In the genomic region with DNA sequence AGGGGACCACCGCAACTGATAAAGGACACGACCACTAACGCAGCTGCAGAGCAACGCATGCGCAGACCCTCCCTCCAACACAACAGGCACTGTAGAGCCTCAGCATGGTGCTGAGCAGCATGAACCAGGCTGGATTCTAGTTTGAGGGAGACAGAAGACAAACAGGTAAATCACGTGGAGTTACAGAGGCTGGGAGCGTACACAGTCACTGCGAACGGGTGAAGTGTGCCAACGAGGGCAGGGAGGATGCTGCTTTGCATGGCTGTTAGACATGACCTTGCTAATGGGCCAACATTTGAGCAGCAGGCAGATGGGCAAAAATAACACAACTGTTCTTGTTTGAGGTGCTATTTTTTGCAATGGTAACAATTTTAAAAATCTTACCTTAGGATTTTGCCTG, we compare ENCODE assay signal across 14 cellular contexts. TPM values are rescaled to one million over a fixed set of nuclear protein-coding genes. Genes with fewer than 3 reads are reported as not detected.
DNase-seq lines count a peak whose midpoint lies in the region; ATAC-seq and TF ChIP-seq lines count a peak whose summit lies in the region.
"Had no signal": no experiment of that assay in that cellular context is flagged by ENCODE, and none has a peak within 500 bp of the region (broad histone marks: within the 10 kb centered on the region; RNA-seq: fewer than 3 reads in every experiment).

No MANE protein-coding gene starts in this region.

- H3K27me3 ChIP-seq in BLaER1 (no peaks in the 10 kb centered on the region), dorsolateral prefrontal cortex (no peaks in the 10 kb centered on the region), SJCRH30 (no peaks in the 10 kb centered on the region)
- no peaks in the 10 kb centered on the region for H3K27me3 ChIP-seq in CD4-positive, alpha-beta memory T cell (ENCODE audit: insufficient read depth, low read length)

- H3K27ac ChIP-seq in BLaER1: peak overlapping the region; percentile 95
- H3K27ac ChIP-seq in dorsolateral prefrontal cortex: peak overlapping the region in 55 of 59 donors; percentile 2 to 84 (median 69)
- no peak overlapping the region for H3K27ac ChIP-seq in SJCRH30
- H3K27ac ChIP-seq in CD4-positive, alpha-beta memory T cell (ENCODE audit: low read depth, low read length): no peak overlapping the region

- H3K36me3 ChIP-seq in BLaER1: peaks cover 74% of the 10 kb centered on the region
- peaks cover 55% of the 10 kb centered on the region for H3K36me3 ChIP-seq in SJCRH30
- H3K36me3 ChIP-seq in CD4-positive, alpha-beta memory T cell (ENCODE audit: insufficient read depth, low read length): peaks cover 18% of the 10 kb centered on the region

- TF ChIP-seq CTCF in dorsolateral prefrontal cortex (IDR thresholded peaks at IDR 0.05 in 54 of 56, conservative IDR thresholded peaks at IDR 0.05 in 2 of 56; ENCODE audit: low read depth in 1 of 56, partially characterized antibody in 56 of 56): no peak

- intact Hi-C loops in dorsolateral prefrontal cortex (cut with DNase I): no loop called here
- intact Hi-C loops in CD4-positive, alpha-beta memory T cell (cut with micrococcal nuclease): no loop called here

- peak overlapping the region; percentile 98 for H3K4me2 ChIP-seq in BLaER1

- H3K36me3 Mint-ChIP-seq in naive thymus-derived CD8-positive, alpha-beta T cell: peaks cover 0 to 81% (median 0%) of the 10 kb centered on the region in 3 donors
- H3K36me3 Mint-ChIP-seq in CD4-positive, alpha-beta memory T cell: peaks cover 29 to 44% of the 10 kb centered on the region in 2 donors

- H3K4me3 Mint-ChIP-seq in naive thymus-derived CD8-positive, alpha-beta T cell: peak overlapping the region in 2 of 10 donors; percentile 24 to 41
- H3K4me3 Mint-ChIP-seq in CD4-positive, alpha-beta memory T cell: no peak overlapping the region

- H3K4me1 ChIP-seq in BLaER1: peaks cover 100% of the 10 kb centered on the region
- H3K4me1 ChIP-seq in SJCRH30: peaks cover 11% of the 10 kb centered on the region
- peaks cover 22% of the 10 kb centered on the region for H3K4me1 ChIP-seq in CD4-positive, alpha-beta memory T cell (ENCODE audit: insufficient read depth, low read length)

- H3K9me3 ChIP-seq in BLaER1 (no peaks in the 10 kb centered on the region), SJCRH30 (replicated peaks) (no peaks in the 10 kb centered on the region)
- no peaks in the 10 kb centered on the region for H3K9me3 ChIP-seq in CD4-positive, alpha-beta memory T cell (ENCODE audit: control insufficient read depth in 1 of 2, low read length in 2 of 2)

- peaks cover 17 to 43% (median 34%) of the 10 kb centered on the region in 4 donors for H3K4me1 Mint-ChIP-seq in naive thymus-derived CD8-positive, alpha-beta T cell
- peaks cover 24 to 41% (median 33%) of the 10 kb centered on the region in 4 donors for H3K4me1 Mint-ChIP-seq in CD4-positive, alpha-beta memory T cell

- H3K9me3 Mint-ChIP-seq in naive thymus-derived CD8-positive, alpha-beta T cell: no peaks in the 10 kb centered on the region
- no peaks in the 10 kb centered on the region for H3K9me3 Mint-ChIP-seq in CD4-positive, alpha-beta memory T cell

- H3K9ac ChIP-seq in BLaER1: peak overlapping the region; percentile 81

- CTCF ChIA-PET in CD4-positive, alpha-beta memory T cell (lab: Charles Lee; ENCODE audit: partially characterized antibody): no interaction called here

- no peak for ATAC-seq in naive thymus-derived CD8-positive, alpha-beta T cell
- no peak for ATAC-seq in HG03139 (IDR thresholded peaks at IDR 0.05; ENCODE audit: unreplicated experiment)

- no peaks in the 10 kb centered on the region for H3K27me3 Mint-ChIP-seq in naive thymus-derived CD8-positive, alpha-beta T cell
- no peaks in the 10 kb centered on the region for H3K27me3 Mint-ChIP-seq in CD4-positive, alpha-beta memory T cell

- H3K27ac Mint-ChIP-seq in naive thymus-derived CD8-positive, alpha-beta T cell: peak overlapping the region in 8 of 10 donors; percentile 30 to 83 (median 76)
- peak overlapping the region in 2 of 7 donors; percentile 60 to 73 for H3K27ac Mint-ChIP-seq in CD4-positive, alpha-beta memory T cell

- POLR2A ChIA-PET in naive thymus-derived CD8-positive, alpha-beta T cell (lab: Charles Lee): no interaction called here
- POLR2A ChIA-PET in CD4-positive, alpha-beta memory T cell (lab: Charles Lee; ENCODE audit: partially characterized antibody): no interaction called here

- H4K20me1 ChIP-seq in BLaER1: peaks cover 96% of the 10 kb centered on the region

- H3K4me3 ChIP-seq in BLaER1 (peak overlapping the region; percentile 63), dorsolateral prefrontal cortex (peak overlapping the region in 2 of 59 donors; percentile 1 to 11), SJCRH30 (no peak overlapping the region)
- no peak overlapping the region for H3K4me3 ChIP-seq in CD4-positive, alpha-beta memory T cell (ENCODE audit: low read length in 2 of 2)

- DNase-seq in NAMALWA (ENCODE audit: low spot score) (peak; percentile 89), dorsolateral prefrontal cortex (peak in 1 of 10 donors; percentile 49), SJCRH30 (no peak), NCI-H1694 (lab: John Stamatoyannopoulos, UW) (no peak)
- no peak for DNase-seq in naive thymus-derived CD8-positive, alpha-beta T cell
- no peak for DNase-seq in CD4-positive, alpha-beta memory T cell
- DNase-seq: activated naive CD4-positive, alpha-beta T cell; effector memory CD4-positive, alpha-beta T cell; KBM-7; NCI-H2171 treated with DMSO at 0.1 percent for 48 hours; SIG-M5; stimulated activated naive CD4-positive, alpha-beta T cell had no signal

RNA-seq across cellular contexts. Expression of a gene that starts 55.2 kb away (rescaled TPM):
- total RNA-seq in dorsolateral prefrontal cortex: 10 to 100 TPM; 37.6 to 88.4 (median 49.0) TPM
- total RNA-seq in naive thymus-derived CD8-positive, alpha-beta T cell: 10 to 100 TPM; 47.3 to 53.9 TPM
- polyA plus RNA-seq in naive thymus-derived CD8-positive, alpha-beta T cell: 10 to 100 TPM; 18.3 to 25.4 (median 19.7) TPM
- 65.2 and 74.6 TPM in 2 replicates for total RNA-seq in SJCRH30 (2014; rRNA removed; shearing (Covaris generic))
- total RNA-seq in CD4-positive, alpha-beta memory T cell: 10 to 100 TPM; 48.9 to 56.0 TPM
- polyA plus RNA-seq in CD4-positive, alpha-beta memory T cell: 10 to 100 TPM; 21.0 to 28.1 TPM

RNA-seq across cellular contexts. Expression of a gene that starts 57.4 kb away (rescaled TPM):
- 100 to 1,000 TPM; 375 to 847 (median 628) TPM for total RNA-seq in dorsolateral prefrontal cortex
- total RNA-seq in naive thymus-derived CD8-positive, alpha-beta T cell: 100 to 1,000 TPM; 231 to 232 TPM
- polyA plus RNA-seq in naive thymus-derived CD8-positive, alpha-beta T cell: 100 to 1,000 TPM in 2 of 3 donors, 10 to 100 TPM in 1; 45.9 to 107 (median 105) TPM
- total RNA-seq in SJCRH30 (2014; rRNA removed; shearing (Covaris generic)): 167 and 184 TPM in 2 replicates
- 100 to 1,000 TPM; 257 to 276 TPM for total RNA-seq in CD4-positive, alpha-beta memory T cell
- polyA plus RNA-seq in CD4-positive, alpha-beta memory T cell: 100 to 1,000 TPM in 1 of 2 donors, 10 to 100 TPM in 1; 70.9 to 137 TPM

Comparison
In these comparisons a context has a peak if more than half of its experiments do, and no peak if none do; other contexts are left out.
1. H3K27ac ChIP-seq: peak in BLaER1 (single experiment) and dorsolateral prefrontal cortex (55 of 59); none in SJCRH30 (single experiment) and CD4-positive, alpha-beta memory T cell (single experiment).